In the genomic region with DNA sequence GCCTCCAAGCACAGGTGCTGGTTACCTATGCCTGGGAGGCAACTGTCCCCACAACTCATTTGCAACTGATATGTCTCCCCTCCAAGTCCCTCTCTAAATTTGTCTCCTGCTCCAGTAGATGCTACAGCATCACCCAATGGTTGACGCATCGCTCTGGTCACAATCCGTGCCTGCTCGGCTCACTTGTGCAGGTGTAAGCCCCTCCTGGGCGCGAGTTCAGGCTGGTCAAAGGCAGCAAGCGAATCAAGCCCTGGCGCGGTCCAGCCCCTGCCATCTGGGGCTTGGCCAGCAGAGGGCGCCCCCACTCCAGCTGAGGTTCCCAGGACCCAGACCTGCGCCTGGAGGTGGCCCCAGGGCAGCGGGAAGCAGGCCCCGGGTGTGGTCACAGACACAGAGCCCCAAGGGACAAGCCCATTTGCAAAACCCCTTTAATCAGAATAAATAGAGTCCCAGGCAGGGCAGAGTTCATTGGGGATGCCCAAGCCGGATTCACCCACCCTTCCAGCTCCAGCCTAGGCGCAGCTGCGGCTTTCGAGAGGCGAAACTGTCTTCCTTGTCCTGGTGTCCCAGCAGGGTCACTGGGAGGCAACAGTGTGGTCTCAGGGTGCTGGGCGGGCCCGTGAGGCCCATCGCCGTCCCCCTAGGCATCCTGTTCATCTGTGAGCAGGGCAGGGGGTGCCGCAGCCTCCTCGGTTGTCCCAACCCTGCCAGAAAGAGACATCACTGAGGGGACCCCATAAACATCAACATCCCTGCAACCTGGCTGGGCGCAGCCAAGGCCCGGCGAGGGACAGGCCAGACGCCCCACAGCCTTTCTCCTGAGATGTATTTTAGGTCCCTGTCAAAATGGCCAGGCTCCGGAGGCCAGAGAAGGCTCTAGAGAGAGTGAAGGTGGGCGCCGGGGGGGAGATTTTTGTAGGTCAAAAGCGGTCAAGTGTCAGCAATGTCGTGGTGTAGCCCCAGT, we compare ENCODE assay signal across 8 cellular contexts. TPM values are rescaled to one million over a fixed set of nuclear protein-coding genes. Genes with fewer than 3 reads are reported as not detected.
A peak's percentile ranks its signal among the peaks of the same experiment; 100 is the strongest.
DNase-seq lines count a peak whose midpoint lies in the region; ATAC-seq and TF ChIP-seq lines count a peak whose summit lies in the region.

No MANE protein-coding gene starts in this region.

- no peaks in the 10 kb centered on the region for H3K79me1 ChIP-seq in trophoblast cell (ENCODE audit: low read length)

- H3K14ac ChIP-seq in trophoblast cell (ENCODE audit: low read length): no peak overlapping the region

- H3K9me3 ChIP-seq in trophoblast cell (ENCODE audit: insufficient read depth, low read depth, low read length): peaks cover 2% of the 10 kb centered on the region

- no peak overlapping the region for H2BK12ac ChIP-seq in trophoblast cell (ENCODE audit: low read length)

- no CpG with 5 or more reads among the region's 33 CpGs for WGBS in trophoblast cell (ENCODE audit: extremely low coverage, insufficient coverage, insufficient read length)

- H3K18ac ChIP-seq in trophoblast cell (ENCODE audit: low read length): no peak overlapping the region

- H3K27me3 ChIP-seq in GM06990 (replicated peaks; ENCODE audit: control insufficient read depth, insufficient read depth, low read length) (no peaks in the 10 kb centered on the region), trophoblast cell (ENCODE audit: insufficient read depth, low read length) (no peaks in the 10 kb centered on the region)

- H2AFZ ChIP-seq in trophoblast cell (ENCODE audit: insufficient read depth, low read length, poor library complexity): no peak overlapping the region

- H3K4me2 ChIP-seq in trophoblast cell (ENCODE audit: low read length): no peak overlapping the region

- H2BK120ac ChIP-seq in trophoblast cell (ENCODE audit: insufficient read depth, low read length, poor library complexity): no peak overlapping the region

- no peak overlapping the region for H4K12ac ChIP-seq in trophoblast cell (ENCODE audit: low read depth, low read length)

- H3K79me2 ChIP-seq in trophoblast cell (ENCODE audit: control insufficient read depth, insufficient read depth, low read length, poor library complexity): no peaks in the 10 kb centered on the region

- H4K8ac ChIP-seq in trophoblast cell (ENCODE audit: low read depth, low read length): no peak overlapping the region

- ATAC-seq in HG02884 (IDR thresholded peaks at IDR 0.05; ENCODE audit: unreplicated experiment): no peak
- no peak for ATAC-seq in HG02938 (IDR thresholded peaks at IDR 0.05; ENCODE audit: unreplicated experiment)

- H3K4ac ChIP-seq in trophoblast cell (ENCODE audit: low read depth, low read length): no peak overlapping the region

- H4K91ac ChIP-seq in trophoblast cell (ENCODE audit: low read depth, low read length): no peak overlapping the region

- H3K36me3 ChIP-seq in GM06990 (ENCODE audit: control insufficient read depth, insufficient read depth, low read length) (peaks cover 53% of the 10 kb centered on the region), trophoblast cell (ENCODE audit: control insufficient read depth in 1 of 2, insufficient read depth in 2 of 2, low read length in 2 of 2) (peaks cover 58 to 64% of the 10 kb centered on the region in 2 experiments)

- H2AK5ac ChIP-seq in trophoblast cell (ENCODE audit: low read length): no peak overlapping the region

- no peak overlapping the region for H3K23ac ChIP-seq in trophoblast cell (ENCODE audit: low read length)

- no peaks in the 10 kb centered on the region for H3K4me1 ChIP-seq in trophoblast cell (ENCODE audit: control insufficient read depth in 1 of 2, insufficient read depth in 2 of 2, low read length in 2 of 2)

- TF ChIP-seq POLR2A in Raji (IDR thresholded peaks at IDR 0.05; ENCODE audit: insufficient read depth, low read depth, low read length): 0 out of 2 replicates have a peak, but pooled peaks have one; percentile 18

- TF ChIP-seq CTCF in GM06990 (IDR thresholded peaks at IDR 0.05; ENCODE audit: insufficient read depth, low read length, poor library complexity, severe bottlenecking): peak; percentile 96

- H2BK5ac ChIP-seq in trophoblast cell (ENCODE audit: low read depth, low read length, poor library complexity): no peak overlapping the region

- no peak overlapping the region for H3K9ac ChIP-seq in trophoblast cell (ENCODE audit: low read length)

- DNase-seq in GM06990 (ENCODE audit: extremely low read depth, insufficient read length) (peak; percentile 83), HUDEP-2 (lab: John Stamatoyannopoulos, UW; ENCODE audit: unreplicated experiment in 76 of 76) (peak in 66 of 76 experiments; percentile 5 to 85 (median 59)), germinal center (ENCODE audit: low spot score) (peak; percentile 86), trophoblast cell (peak; percentile 66 to 85)
- peak; percentile 72 to 85 (median 77) for DNase-seq in activated naive CD4-positive, alpha-beta T cell (lab: John Stamatoyannopoulos, UW)

- H3K4me3 ChIP-seq in GM06990 (replicated peaks; ENCODE audit: low read depth, low read length): no peak overlapping the region
- H3K4me3 ChIP-seq in trophoblast cell (ENCODE audit: low read depth, low read length): no peak overlapping the region

- no peak overlapping the region for H3K27ac ChIP-seq in trophoblast cell (ENCODE audit: low read depth, low read length)

RNA-seq across cellular contexts. Expression of a gene that starts 15.8 kb away (rescaled TPM):
- 36.7 and 38.3 TPM in 2 replicates for polyA plus RNA-seq in trophoblast cell (2013)

RNA-seq across cellular contexts. Expression of a gene that starts 17.8 kb away (rescaled TPM):
- polyA plus RNA-seq in trophoblast cell (2013): 0.26 and 0.70 TPM in 2 replicates

RNA-seq across cellular contexts. Expression of a gene that starts 33.4 kb away (rescaled TPM):
- not detected in 2 replicates for polyA plus RNA-seq in trophoblast cell (2013)

RNA-seq across cellular contexts. Expression of a gene that starts 55.6 kb away (rescaled TPM):
- 30.3 and 34.2 TPM in 2 replicates for polyA plus RNA-seq in trophoblast cell (2013)
